ENCODE assay signal across 18 cellular contexts in genomic region chr13:33445024-33445423, GRCh38.
"Had no signal": no experiment of that assay in that cellular context is flagged by ENCODE, and none has a peak within 500 bp of the region (broad histone marks: within the 10 kb centered on the region; RNA-seq: fewer than 3 reads in every experiment).

No MANE protein-coding gene starts in this region.

- DNase-seq: activated B cell treated with CpG ODN at 0.5 μM for 24 hours; activated CD4-positive, alpha-beta memory T cell treated with anti-CD3 and anti-CD28 coated beads, Interleukin-2, amount 10 ng/mL, durations not matched to agents 7 days and 5 days; activated CD4-positive, alpha-beta T cell treated with anti-CD3 and anti-CD28 coated beads for 4 hours; activated CD8-positive, alpha-beta memory T cell treated with anti-CD3 and anti-CD28 coated beads, Interleukin-2, amount 10 ng/mL, durations not matched to agents 7 days and 5 days; activated naive CD4-positive, alpha-beta T cell treated with anti-CD3 and anti-CD28 coated beads for 36 hours; caudate nucleus; dorsolateral prefrontal cortex; foreskin fibroblast; glutamatergic neuron; hypothalamus; islet precursor cell; posterior cingulate gyrus; sigmoid colon; spleen; stimulated activated naive B cell treated with anti-CD40 and anti-IgM and Interleukin-4, amounts not matched to agents 10 μg/mL and 1 μg/mL and 100 μg/mL, for 72 hours; tibial artery had no signal

- H3K4me1 ChIP-seq: spleen had no signal

- H3K27ac ChIP-seq: dorsolateral prefrontal cortex, epithelial cell of prostate, spleen, tibial artery had no signal

- ATAC-seq: activated CD8-positive, alpha-beta memory T cell treated with anti-CD3 and anti-CD28 coated beads, Interleukin-2, amount 10 ng/mL, durations not matched to agents 7 days and 5 days; activated T-helper 17 cell treated with anti-CD3 and anti-CD28 coated beads, Interleukin-2, amount 50 U/mL, for 72 hours; stimulated activated naive B cell treated with anti-CD40 and anti-IgM and Interleukin-4, amounts not matched to agents 10 μg/mL and 1 μg/mL and 100 μg/mL, for 72 hours had no signal

- H3K4me3 ChIP-seq: dorsolateral prefrontal cortex, sigmoid colon, spleen, tibial artery had no signal

- H3K27me3 ChIP-seq: dorsolateral prefrontal cortex, sigmoid colon, spleen, tibial artery had no signal

- H3K9me3 ChIP-seq: sigmoid colon, spleen, tibial artery had no signal

- H3K36me3 ChIP-seq: sigmoid colon, spleen, tibial artery had no signal
